13 cellular contexts compared by ENCODE assay signal in genomic region chr16:4690946-4691665, GRCh38. TPM values are rescaled to one million over a fixed set of nuclear protein-coding genes. Genes with fewer than 3 reads are reported as not detected.
DNase-seq lines count a peak whose midpoint lies in the region; ATAC-seq and TF ChIP-seq lines count a peak whose summit lies in the region.
"Had no signal": no experiment of that assay in that cellular context is flagged by ENCODE, and none has a peak within 500 bp of the region (broad histone marks: within the 10 kb centered on the region; RNA-seq: fewer than 3 reads in every experiment).

No MANE protein-coding gene starts in this region.

- peak overlapping the region; percentile 35 for H3K4me3 Mint-ChIP-seq in activated naive CD4-positive, alpha-beta T cell treated with anti-CD3 and anti-CD28 coated beads, Interleukin-2, amount 50 U/mL, for 24 hours
- H3K4me3 Mint-ChIP-seq in stimulated activated effector memory CD8-positive, alpha-beta T cell treated with anti-CD3 and anti-CD28 coated beads, Interleukin-12 subunit alpha, Interleukin-12 subunit beta, amount 100 ng/mL, for 72 hours = no peak overlapping the region

- no peak for ATAC-seq in stimulated activated effector memory CD8-positive, alpha-beta T cell treated with anti-CD3 and anti-CD28 coated beads, Interleukin-12 subunit alpha, Interleukin-12 subunit beta, amount 100 ng/mL, for 72 hours
- ATAC-seq in HG03457 (IDR thresholded peaks at IDR 0.05; ENCODE audit: unreplicated experiment) = no peak
- ATAC-seq: activated naive CD4-positive, alpha-beta T cell treated with anti-CD3 and anti-CD28 coated beads, Interleukin-2, amount 50 U/mL, for 72 hours; gastrocnemius medialis had no signal

- TF ChIP-seq CTCF in RWPE1 (conservative IDR thresholded peaks at IDR 0.05; ENCODE audit: low read depth) = no peak

- CTCF ChIA-PET in RWPE1 (lab: Yijun Ruan, JAX) = no interaction called here

- no peaks in the 10 kb centered on the region for H3K9me3 Mint-ChIP-seq in activated naive CD4-positive, alpha-beta T cell treated with anti-CD3 and anti-CD28 coated beads, Interleukin-2, amount 50 U/mL, for 24 hours
- H3K9me3 Mint-ChIP-seq in stimulated activated effector memory CD8-positive, alpha-beta T cell treated with anti-CD3 and anti-CD28 coated beads, Interleukin-12 subunit alpha, Interleukin-12 subunit beta, amount 100 ng/mL, for 72 hours = no peaks in the 10 kb centered on the region
- H3K9me3 Mint-ChIP-seq: activated naive CD4-positive, alpha-beta T cell treated with anti-CD3 and anti-CD28 coated beads, Interleukin-2, amount 50 U/mL, for 72 hours had no signal

- peaks cover 17% of the 10 kb centered on the region for H3K4me1 Mint-ChIP-seq in activated naive CD4-positive, alpha-beta T cell treated with anti-CD3 and anti-CD28 coated beads, Interleukin-2, amount 50 U/mL, for 24 hours
- peaks cover 14% of the 10 kb centered on the region for H3K4me1 Mint-ChIP-seq in stimulated activated effector memory CD8-positive, alpha-beta T cell treated with anti-CD3 and anti-CD28 coated beads, Interleukin-12 subunit alpha, Interleukin-12 subunit beta, amount 100 ng/mL, for 72 hours

- H3K27ac ChIP-seq in RWPE1 = peak overlapping the region; percentile 82
- H3K27ac ChIP-seq: gastrocnemius medialis had no signal

- H3K36me3 Mint-ChIP-seq in activated naive CD4-positive, alpha-beta T cell treated with anti-CD3 and anti-CD28 coated beads, Interleukin-2, amount 50 U/mL, for 24 hours = no peaks in the 10 kb centered on the region
- peaks cover 53% of the 10 kb centered on the region for H3K36me3 Mint-ChIP-seq in stimulated activated effector memory CD8-positive, alpha-beta T cell treated with anti-CD3 and anti-CD28 coated beads, Interleukin-12 subunit alpha, Interleukin-12 subunit beta, amount 100 ng/mL, for 72 hours

- DNase-seq in activated naive CD4-positive, alpha-beta T cell treated with anti-CD3 and anti-CD28 coated beads, Interleukin-2, amount 50 U/mL, for 16 hours = no peak
- DNase-seq in RWPE1 (ENCODE audit: low spot score) (no peak), ecto neural progenitor cell (ENCODE audit: low spot score) (peak; percentile 44), H4 (ENCODE audit: low spot score) (no peak), mucosa of gallbladder (ENCODE audit: low spot score) (no peak)
- peak in 1 of 2 donors; percentile 50 for DNase-seq in stimulated activated effector memory CD8-positive, alpha-beta T cell treated with anti-CD3 and anti-CD28 coated beads, Interleukin-12 subunit alpha, Interleukin-12 subunit beta, amount 100 ng/mL, for 72 hours (ENCODE audit: low spot score in 2 of 2)
- DNase-seq: activated CD4-positive, CD25-positive, alpha-beta regulatory T cell; gastrocnemius medialis; stimulated activated naive CD4-positive, alpha-beta T cell had no signal

- H3K27ac Mint-ChIP-seq in activated naive CD4-positive, alpha-beta T cell treated with anti-CD3 and anti-CD28 coated beads, Interleukin-2, amount 50 U/mL, for 24 hours = peak overlapping the region; percentile 84
- H3K27ac Mint-ChIP-seq in stimulated activated effector memory CD8-positive, alpha-beta T cell treated with anti-CD3 and anti-CD28 coated beads, Interleukin-12 subunit alpha, Interleukin-12 subunit beta, amount 100 ng/mL, for 72 hours = peak overlapping the region; percentile 56

- POLR2A ChIA-PET in RWPE1 (lab: Yijun Ruan, JAX; ENCODE audit: low non-redundant PET) = no interaction called here

- H3K27me3 Mint-ChIP-seq in activated naive CD4-positive, alpha-beta T cell treated with anti-CD3 and anti-CD28 coated beads, Interleukin-2, amount 50 U/mL, for 24 hours = no peaks in the 10 kb centered on the region

RNA-seq across cellular contexts. Expression of gene NUDT16L1, which starts 2.3 kb away (rescaled TPM):
- 37.1 and 39.6 TPM in 2 replicates for total RNA-seq in H4 (2014; rRNA removed; shearing (Covaris generic))
- total RNA-seq in mucosa of gallbladder = 67.0 TPM

RNA-seq across cellular contexts. Expression of gene ANKS3, which starts 43.0 kb away (rescaled TPM):
- 6.0 and 6.4 TPM in 2 replicates for total RNA-seq in H4 (2014; rRNA removed; shearing (Covaris generic))
- total RNA-seq in mucosa of gallbladder = 27.1 TPM

RNA-seq across cellular contexts. Expression of gene DNAAF8, which starts 43.2 kb away (rescaled TPM):
- 0.62 and 6.4 TPM in 2 replicates for total RNA-seq in H4 (2014; rRNA removed; shearing (Covaris generic))
- total RNA-seq in mucosa of gallbladder = 2.5 TPM
- total RNA-seq: H1 had no signal
